ENCODE assay signal across 9 cellular contexts in the genomic region with DNA sequence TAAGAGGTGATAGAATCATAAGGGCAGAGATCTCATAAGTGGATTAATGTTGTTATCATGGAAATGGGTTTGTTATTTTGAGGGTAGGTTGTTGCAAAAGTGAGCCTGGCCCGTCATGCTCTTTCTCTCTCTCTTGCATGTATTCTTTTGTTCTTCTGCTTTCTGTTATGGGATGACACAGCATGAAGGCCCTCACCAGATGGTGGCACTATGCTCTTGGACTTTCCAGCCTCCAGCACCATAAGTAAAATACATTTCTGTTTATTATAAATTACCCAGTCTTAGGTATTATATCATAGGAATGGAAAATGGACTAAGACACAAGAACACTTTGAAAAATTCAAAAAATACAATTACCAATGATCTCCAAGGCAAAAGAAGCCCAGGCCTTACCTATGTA.
DNase-seq lines count a peak whose midpoint lies in the region; ATAC-seq and TF ChIP-seq lines count a peak whose summit lies in the region.
"Had no signal": no experiment of that assay in that cellular context is flagged by ENCODE, and none has a peak within 500 bp of the region (broad histone marks: within the 10 kb centered on the region; RNA-seq: fewer than 3 reads in every experiment).

No MANE protein-coding gene starts in this region.

- CTCF ChIA-PET in activated naive CD4-positive, alpha-beta T cell treated with anti-CD3 and anti-CD28 coated beads for 36 hours (lab: Charles Lee): no interaction called here

- H3K9me3 Mint-ChIP-seq in activated naive CD4-positive, alpha-beta T cell treated with anti-CD3 and anti-CD28 coated beads for 36 hours: peaks cover 4% of the 10 kb centered on the region
- no peaks in the 10 kb centered on the region for H3K9me3 Mint-ChIP-seq in stimulated activated effector memory CD8-positive, alpha-beta T cell treated with anti-CD3 and anti-CD28 coated beads, Interleukin-12 subunit alpha, Interleukin-12 subunit beta, amount 100 ng/mL, for 72 hours

- intact Hi-C loops in activated naive CD4-positive, alpha-beta T cell treated with anti-CD3 and anti-CD28 coated beads for 36 hours (cut with micrococcal nuclease): loop anchor here (10.0 kb wide), 1 partner anchor 172 kb away; no protein-coding TSS in a partner anchor
- intact Hi-C loops in right cardiac atrium (cut with DNase I): no loop called here

- no peaks in the 10 kb centered on the region for H3K36me3 ChIP-seq in thoracic aorta

- no peaks in the 10 kb centered on the region for H3K4me1 Mint-ChIP-seq in activated naive CD4-positive, alpha-beta T cell treated with anti-CD3 and anti-CD28 coated beads for 36 hours (ENCODE audit: low read depth)
- H3K4me1 Mint-ChIP-seq in stimulated activated effector memory CD8-positive, alpha-beta T cell treated with anti-CD3 and anti-CD28 coated beads, Interleukin-12 subunit alpha, Interleukin-12 subunit beta, amount 100 ng/mL, for 72 hours: no peaks in the 10 kb centered on the region
- H3K4me1 Mint-ChIP-seq: CD4-positive, alpha-beta memory T cell had no signal

- H3K27me3 ChIP-seq in thoracic aorta (replicated peaks; ENCODE audit: insufficient read depth) (peaks cover 5% of the 10 kb centered on the region), right cardiac atrium (ENCODE audit: control insufficient read depth, insufficient read depth) (no peaks in the 10 kb centered on the region)

- TF ChIP-seq CTCF in epithelial cell of proximal tubule (conservative IDR thresholded peaks at IDR 0.05; ENCODE audit: low read depth, low read length): peak; percentile 76
- TF ChIP-seq CTCF in thoracic aorta (IDR thresholded peaks at IDR 0.05): peak; percentile 18

- H3K4me3 ChIP-seq in epithelial cell of proximal tubule (ENCODE audit: low read depth, low read length) (no peak overlapping the region), thoracic aorta (no peak overlapping the region), right cardiac atrium (ENCODE audit: low read length) (no peak overlapping the region)

- ATAC-seq in thoracic aorta (ENCODE audit: insufficient number of reproducible peaks, low FRiP score, low read depth) (no peak), right cardiac atrium (no peak)
- no peak for ATAC-seq in stimulated activated effector memory CD8-positive, alpha-beta T cell treated with anti-CD3 and anti-CD28 coated beads, Interleukin-12 subunit alpha, Interleukin-12 subunit beta, amount 100 ng/mL, for 72 hours

- no peaks in the 10 kb centered on the region for H3K4me1 ChIP-seq in thoracic aorta (ENCODE audit: control insufficient read depth in 1 of 2, low read depth in 2 of 2)
- H3K4me1 ChIP-seq in right cardiac atrium (ENCODE audit: control insufficient read depth, insufficient read depth, low read length): no peaks in the 10 kb centered on the region

- no peak overlapping the region for H3K27ac Mint-ChIP-seq in activated naive CD4-positive, alpha-beta T cell treated with anti-CD3 and anti-CD28 coated beads for 36 hours
- H3K27ac Mint-ChIP-seq in stimulated activated effector memory CD8-positive, alpha-beta T cell treated with anti-CD3 and anti-CD28 coated beads, Interleukin-12 subunit alpha, Interleukin-12 subunit beta, amount 100 ng/mL, for 72 hours: no peak overlapping the region
- H3K27ac Mint-ChIP-seq: CD4-positive, alpha-beta memory T cell had no signal

- no peaks in the 10 kb centered on the region for H3K36me3 Mint-ChIP-seq in activated naive CD4-positive, alpha-beta T cell treated with anti-CD3 and anti-CD28 coated beads for 36 hours (ENCODE audit: low read depth)
- H3K36me3 Mint-ChIP-seq in stimulated activated effector memory CD8-positive, alpha-beta T cell treated with anti-CD3 and anti-CD28 coated beads, Interleukin-12 subunit alpha, Interleukin-12 subunit beta, amount 100 ng/mL, for 72 hours: no peaks in the 10 kb centered on the region
- H3K36me3 Mint-ChIP-seq: CD4-positive, alpha-beta memory T cell had no signal

- WGBS in right cardiac atrium: 43% methylated on average over 1 of the region's 1 CpG

- peak; percentile 22 for DNase-seq in activated naive CD4-positive, alpha-beta T cell treated with anti-CD3 and anti-CD28 coated beads for 36 hours
- no peak for DNase-seq in activated naive CD4-positive, alpha-beta T cell treated with Interleukin-2 at 50 U/mL for 16 hours
- DNase-seq in NOMO-1 treated with DMSO at 0.1 percent for 48 hours (lab: John Stamatoyannopoulos, UW; ENCODE audit: unreplicated experiment) (peak; percentile 23), epithelial cell of proximal tubule (ENCODE audit: low read depth) (no peak), thoracic aorta (ENCODE audit: low spot score) (no peak), hippocampal formation (lab: John Stamatoyannopoulos, UW) (no peak), right cardiac atrium (no peak)
- no peak for DNase-seq in stimulated activated effector memory CD8-positive, alpha-beta T cell treated with anti-CD3 and anti-CD28 coated beads, Interleukin-12 subunit alpha, Interleukin-12 subunit beta, amount 100 ng/mL, for 72 hours (ENCODE audit: low spot score in 2 of 2)
- DNase-seq: CD4-positive, alpha-beta memory T cell had no signal

- no peaks in the 10 kb centered on the region for H3K9me3 ChIP-seq in thoracic aorta
- H3K9me3 ChIP-seq in right cardiac atrium (ENCODE audit: control insufficient read depth, low read length): no peaks in the 10 kb centered on the region

- H3K27ac ChIP-seq in thoracic aorta (no peak overlapping the region), right cardiac atrium (ENCODE audit: low read length) (no peak overlapping the region)

- peaks cover 14% of the 10 kb centered on the region for H3K27me3 Mint-ChIP-seq in activated naive CD4-positive, alpha-beta T cell treated with anti-CD3 and anti-CD28 coated beads for 36 hours (ENCODE audit: low read depth)

- no peak overlapping the region for H3K4me3 Mint-ChIP-seq in activated naive CD4-positive, alpha-beta T cell treated with anti-CD3 and anti-CD28 coated beads for 36 hours
- H3K4me3 Mint-ChIP-seq in stimulated activated effector memory CD8-positive, alpha-beta T cell treated with anti-CD3 and anti-CD28 coated beads, Interleukin-12 subunit alpha, Interleukin-12 subunit beta, amount 100 ng/mL, for 72 hours: no peak overlapping the region
- H3K4me3 Mint-ChIP-seq: CD4-positive, alpha-beta memory T cell had no signal

Comparison
In these comparisons a context has a peak if more than half of its experiments do, and no peak if none do; other contexts are left out.
1. DNase-seq: peak in activated naive CD4-positive, alpha-beta T cell treated with anti-CD3 and anti-CD28 coated beads for 36 hours (single experiment) and NOMO-1 treated with DMSO at 0.1 percent for 48 hours (single experiment); none in activated naive CD4-positive, alpha-beta T cell treated with Interleukin-2 at 50 U/mL for 16 hours (single experiment), epithelial cell of proximal tubule (single experiment), thoracic aorta (single experiment), hippocampal formation (0 of 2), right cardiac atrium (0 of 3) and stimulated activated effector memory CD8-positive, alpha-beta T cell treated with anti-CD3 and anti-CD28 coated beads, Interleukin-12 subunit alpha, Interleukin-12 subunit beta, amount 100 ng/mL, for 72 hours (0 of 2).